Comparison of ENCODE assay signal across 1 cellular context in genomic region chr10:34200355-34200901, GRCh38.
TF ChIP-seq lines count a peak whose summit lies in the region.

No MANE protein-coding gene starts in this region.

TF ChIP-seq in GM23338, 12 proteins besides CTCF, POLR2A, EP300 and RAD21 (continued from another document):
- TF ChIP-seq, protein P1, sequence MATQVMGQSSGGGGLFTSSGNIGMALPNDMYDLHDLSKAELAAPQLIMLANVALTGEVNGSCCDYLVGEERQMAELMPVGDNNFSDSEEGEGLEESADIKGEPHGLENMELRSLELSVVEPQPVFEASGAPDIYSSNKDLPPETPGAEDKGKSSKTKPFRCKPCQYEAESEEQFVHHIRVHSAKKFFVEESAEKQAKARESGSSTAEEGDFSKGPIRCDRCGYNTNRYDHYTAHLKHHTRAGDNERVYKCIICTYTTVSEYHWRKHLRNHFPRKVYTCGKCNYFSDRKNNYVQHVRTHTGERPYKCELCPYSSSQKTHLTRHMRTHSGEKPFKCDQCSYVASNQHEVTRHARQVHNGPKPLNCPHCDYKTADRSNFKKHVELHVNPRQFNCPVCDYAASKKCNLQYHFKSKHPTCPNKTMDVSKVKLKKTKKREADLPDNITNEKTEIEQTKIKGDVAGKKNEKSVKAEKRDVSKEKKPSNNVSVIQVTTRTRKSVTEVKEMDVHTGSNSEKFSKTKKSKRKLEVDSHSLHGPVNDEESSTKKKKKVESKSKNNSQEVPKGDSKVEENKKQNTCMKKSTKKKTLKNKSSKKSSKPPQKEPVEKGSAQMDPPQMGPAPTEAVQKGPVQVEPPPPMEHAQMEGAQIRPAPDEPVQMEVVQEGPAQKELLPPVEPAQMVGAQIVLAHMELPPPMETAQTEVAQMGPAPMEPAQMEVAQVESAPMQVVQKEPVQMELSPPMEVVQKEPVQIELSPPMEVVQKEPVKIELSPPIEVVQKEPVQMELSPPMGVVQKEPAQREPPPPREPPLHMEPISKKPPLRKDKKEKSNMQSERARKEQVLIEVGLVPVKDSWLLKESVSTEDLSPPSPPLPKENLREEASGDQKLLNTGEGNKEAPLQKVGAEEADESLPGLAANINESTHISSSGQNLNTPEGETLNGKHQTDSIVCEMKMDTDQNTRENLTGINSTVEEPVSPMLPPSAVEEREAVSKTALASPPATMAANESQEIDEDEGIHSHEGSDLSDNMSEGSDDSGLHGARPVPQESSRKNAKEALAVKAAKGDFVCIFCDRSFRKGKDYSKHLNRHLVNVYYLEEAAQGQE (IDR thresholded peaks at IDR 0.05; ENCODE audit: unreplicated experiment) = no peak
- TF ChIP-seq, protein P2, sequence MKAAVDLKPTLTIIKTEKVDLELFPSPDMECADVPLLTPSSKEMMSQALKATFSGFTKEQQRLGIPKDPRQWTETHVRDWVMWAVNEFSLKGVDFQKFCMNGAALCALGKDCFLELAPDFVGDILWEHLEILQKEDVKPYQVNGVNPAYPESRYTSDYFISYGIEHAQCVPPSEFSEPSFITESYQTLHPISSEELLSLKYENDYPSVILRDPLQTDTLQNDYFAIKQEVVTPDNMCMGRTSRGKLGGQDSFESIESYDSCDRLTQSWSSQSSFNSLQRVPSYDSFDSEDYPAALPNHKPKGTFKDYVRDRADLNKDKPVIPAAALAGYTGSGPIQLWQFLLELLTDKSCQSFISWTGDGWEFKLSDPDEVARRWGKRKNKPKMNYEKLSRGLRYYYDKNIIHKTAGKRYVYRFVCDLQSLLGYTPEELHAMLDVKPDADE (IDR thresholded peaks at IDR 0.05) = no peak
- no peak for TF ChIP-seq CREB1 (CRISPR knock-in tag; IDR thresholded peaks at IDR 0.05; ENCODE audit: low read depth)
- no peak for TF ChIP-seq JUNB (IDR thresholded peaks at IDR 0.05; ENCODE audit: unreplicated experiment)
- TF ChIP-seq ZNF114 (CRISPR knock-in tag; IDR thresholded peaks at IDR 0.05) = no peak
